ENCODE assay signal across 9 cellular contexts in genomic region chr6:68635412-68635705, GRCh38. TPM values are rescaled to one million over a fixed set of nuclear protein-coding genes. Genes with fewer than 3 reads are reported as not detected.
DNase-seq lines count a peak whose midpoint lies in the region; ATAC-seq, FAIRE-seq and TF ChIP-seq lines count a peak whose summit lies in the region.
"Had no signal": no experiment of that assay in that cellular context is flagged by ENCODE, and none has a peak within 500 bp of the region (broad histone marks: within the 10 kb centered on the region; RNA-seq: fewer than 3 reads in every experiment).

No MANE protein-coding gene starts in this region.

- TF ChIP-seq RAD21 in K562 (CRISPR knock-in tag; conservative IDR thresholded peaks at IDR 0.05 in 1 of 2, IDR thresholded peaks at IDR 0.05 in 1 of 2): no peak

- BruUV-seq in K562 (replicated peaks; lab: Mats Ljungman, UMichigan): TSS peak; percentile 72

- peaks cover 47% of the 10 kb centered on the region for H3K79me2 ChIP-seq in K562 (ENCODE audit: control insufficient read depth, insufficient read depth, low read length)

- H3K27ac Mint-ChIP-seq in CD4-positive, CD25-positive, alpha-beta regulatory T cell: peak overlapping the region in 1 of 3 donors; percentile 52

- no peaks in the 10 kb centered on the region for H3K36me3 Mint-ChIP-seq in CD4-positive, CD25-positive, alpha-beta regulatory T cell

- H3K4me3 Mint-ChIP-seq in CD4-positive, CD25-positive, alpha-beta regulatory T cell: peak overlapping the region in 3 of 4 donors; percentile 50 to 90 (median 63)

- peak; percentile 64 for TF ChIP-seq POLR2A in K562 (conservative IDR thresholded peaks at IDR 0.05)

- CTCF ChIA-PET in K562 (lab: Yijun Ruan, JAX; ENCODE audit: low intra/inter-chr PET ratio): interaction anchor here (0.7 to 1.4 kb wide), 3 partner anchors 291 to 1454 kb away, joined by 5 to 8 read pairs (median 5); no protein-coding TSS in a partner anchor
- CTCF ChIA-PET in GM10248 (lab: Yijun Ruan, JAX): interaction anchor here (0.9 to 1.8 kb wide), 5 partner anchors 9 to 1473 kb away, joined by 3 to 6 read pairs (median 5); no protein-coding TSS in a partner anchor

- H3K9me3 ChIP-seq in CD4-positive, CD25-positive, alpha-beta regulatory T cell (ENCODE audit: control insufficient read depth in 2 of 2, low read length in 2 of 2): no peaks in the 10 kb centered on the region
- H3K9me3 ChIP-seq in K562 (replicated peaks; ENCODE audit: control insufficient read depth, insufficient read depth, low read depth, low read length) (no peaks in the 10 kb centered on the region), muscle layer of duodenum (ENCODE audit: control insufficient read depth in 1 of 2, low read length in 2 of 2) (no peaks in the 10 kb centered on the region)

- ATAC-seq in CD4-positive, CD25-positive, alpha-beta regulatory T cell (ENCODE audit: low read depth in 2 of 2): no peak
- peak; percentile 4 for ATAC-seq in HG02678 (IDR thresholded peaks at IDR 0.05; ENCODE audit: unreplicated experiment)
- peak; percentile 2 for ATAC-seq in K562

- H3K27me3 Mint-ChIP-seq in CD4-positive, CD25-positive, alpha-beta regulatory T cell: peaks cover 56% of the 10 kb centered on the region

- FAIRE-seq in K562 (lab: Jason Lieb, UNC): no peak
- FAIRE-seq: islet of Langerhans had no signal

- intact Hi-C loops in K562 (cut with micrococcal nuclease): loop anchor here (1.0 to 5.0 kb wide), 4 partner anchors 59 to 1708 kb away; no protein-coding TSS in a partner anchor

- in situ Hi-C loops in K562 (cut with MboI): loop anchor here (5.0 to 25.0 kb wide), 4 partner anchors 142 to 1711 kb away; no protein-coding TSS in a partner anchor

- H3K9me1 ChIP-seq in K562 (ENCODE audit: control insufficient read depth, insufficient read depth, low read length): no peaks in the 10 kb centered on the region

- WGBS in K562 (ENCODE audit: insufficient coverage, low coverage, missing lambda C conversion rate): 0% methylated on average over 11 of the region's 15 CpGs

- no peak for TF ChIP-seq CTCF in K562 (IDR thresholded peaks at IDR 0.05 in 2 of 3, conservative IDR thresholded peaks at IDR 0.05 in 1 of 3; ENCODE audit: insufficient read depth in 2 of 3, low read depth in 1 of 3, low read length in 3 of 3)
- no peak for TF ChIP-seq CTCF in GM10248 (IDR thresholded peaks at IDR 0.05; ENCODE audit: control extremely low read depth, extremely low read depth, low read depth, missing control alignments)

- H4K20me1 ChIP-seq in K562 (replicated peaks; ENCODE audit: control insufficient read depth, insufficient read depth, low read length): no peaks in the 10 kb centered on the region

- TF ChIP-seq EP300 in K562 (IDR thresholded peaks at IDR 0.05; ENCODE audit: low read length): no peak

- H3K9me3 Mint-ChIP-seq in CD4-positive, CD25-positive, alpha-beta regulatory T cell: peaks cover 0 to 7% (median 0%) of the 10 kb centered on the region in 7 donors

- H3K4me2 ChIP-seq in K562 (ENCODE audit: insufficient read depth, low read length): peak overlapping the region; percentile 90

- peak overlapping the region; percentile 70 to 93 for H3K9ac ChIP-seq in K562 (ENCODE audit: insufficient read depth in 1 of 2, low read depth in 2 of 2, low read length in 2 of 2)

- POLR2A ChIA-PET in K562 (lab: Yijun Ruan, JAX): interaction anchor here (0.6 to 1.3 kb wide), 8 partner anchors 10 to 309 kb away, joined by 3 to 9 read pairs (median 3); no protein-coding TSS in a partner anchor
- POLR2A ChIA-PET in GM10248 (lab: Yijun Ruan, JAX): no interaction called here

- peak overlapping the region; percentile 96 for H2AFZ ChIP-seq in K562 (ENCODE audit: low read depth, low read length)

- no peak overlapping the region for H3K27ac ChIP-seq in CD4-positive, CD25-positive, alpha-beta regulatory T cell (ENCODE audit: insufficient read depth, low read length, poor library complexity, severe bottlenecking)
- peak overlapping the region; percentile 72 for H3K27ac ChIP-seq in K562 (ENCODE audit: extremely low read depth, low read depth, low read length)
- peak overlapping the region; percentile 65 for H3K27ac ChIP-seq in muscle layer of duodenum (ENCODE audit: low read length)

- H3K36me3 ChIP-seq in CD4-positive, CD25-positive, alpha-beta regulatory T cell (ENCODE audit: control insufficient read depth, insufficient read depth, low read length): no peaks in the 10 kb centered on the region
- no peaks in the 10 kb centered on the region; the same call in 2 of the 3 replicates for H3K36me3 ChIP-seq in K562 (ENCODE audit: control insufficient read depth, insufficient read depth, low read length)
- H3K36me3 ChIP-seq in muscle layer of duodenum (ENCODE audit: control insufficient read depth in 1 of 2, insufficient read depth in 2 of 2, low read length in 2 of 2): no peaks in the 10 kb centered on the region

- H3K27me3 ChIP-seq in CD4-positive, CD25-positive, alpha-beta regulatory T cell (ENCODE audit: control insufficient read depth, insufficient read depth, low read length): peaks cover 22% of the 10 kb centered on the region
- H3K27me3 ChIP-seq in K562 (ENCODE audit: control insufficient read depth in 2 of 2, insufficient read depth in 2 of 2, low read length in 2 of 2) (no peaks in the 10 kb centered on the region; a peak in 1 of 5 replicates), muscle layer of duodenum (ENCODE audit: low read depth, low read length) (no peaks in the 10 kb centered on the region)

- H3K4me1 ChIP-seq in CD4-positive, CD25-positive, alpha-beta regulatory T cell (ENCODE audit: control insufficient read depth, insufficient read depth, low read length, poor library complexity, severe bottlenecking): peaks cover 3% of the 10 kb centered on the region
- H3K4me1 ChIP-seq in K562 (replicated peaks in 1 of 2; ENCODE audit: control insufficient read depth in 2 of 2, insufficient read depth in 2 of 2, low read length in 2 of 2) (peaks cover 6 to 28% of the 10 kb centered on the region in 2 experiments; a peak in 4 of 5 replicates), muscle layer of duodenum (ENCODE audit: control insufficient read depth in 1 of 2, insufficient read depth in 2 of 2, low read length in 2 of 2) (peaks cover 0 to 5% of the 10 kb centered on the region in 2 donors)

- H3K4me3 ChIP-seq in CD4-positive, CD25-positive, alpha-beta regulatory T cell (ENCODE audit: low read depth, low read length): no peak overlapping the region
- H3K4me3 ChIP-seq in K562: peak overlapping the region; percentile 81
- peak overlapping the region; percentile 77 to 89 for H3K4me3 ChIP-seq in muscle layer of duodenum (ENCODE audit: low read depth in 1 of 2, low read length in 2 of 2)

- peaks cover 0 to 23% (median 14%) of the 10 kb centered on the region in 4 donors for H3K4me1 Mint-ChIP-seq in CD4-positive, CD25-positive, alpha-beta regulatory T cell

- DNase-seq in CD4-positive, CD25-positive, alpha-beta regulatory T cell: no peak
- DNase-seq in K562 (ENCODE audit: extremely low read depth in 1 of 4, low spot score in 3 of 4): no peak
- DNase-seq in GM10248 (ENCODE audit: extremely low spot score): no peak
- DNase-seq in NCI-H526 (lab: John Stamatoyannopoulos, UW): no peak
- DNase-seq in SKM-1 (lab: John Stamatoyannopoulos, UW; ENCODE audit: unreplicated experiment): no peak
- no peak for DNase-seq in activated CD4-positive, CD25-positive, alpha-beta regulatory T cell treated with anti-CD3 and anti-CD28 coated beads, Interleukin-2, amount 50 U/mL, for 72 hours

TF ChIP-seq in K562, 482 proteins besides CTCF, POLR2A, EP300 and RAD21 (continues in another document):
- TF ChIP-seq TBP (optimal IDR thresholded peaks at IDR 0.05; ENCODE audit: low read depth, low read length) (peak; percentile 5), ZNF778 (CRISPR knock-in tag; IDR thresholded peaks at IDR 0.05) (no peak), SMARCE1 (IDR thresholded peaks at IDR 0.05) (peak; percentile 21; the same call in 1 of the 2 replicates), TFAP4 (CRISPR knock-in tag; IDR thresholded peaks at IDR 0.05; ENCODE audit: borderline replicate concordance) (0 out of 2 replicates have a peak, but pooled peaks have one; percentile 11), SMARCA4 (IDR thresholded peaks at IDR 0.05) (0 out of 2 replicates have a peak, but pooled peaks have one; percentile 9), NFXL1 (CRISPR knock-in tag; IDR thresholded peaks at IDR 0.05) (no peak), NONO (IDR thresholded peaks at IDR 0.05; ENCODE audit: low read depth in 2 of 2, low read length in 1 of 2) (no peak), SOX6 (IDR thresholded peaks at IDR 0.05) (no peak)

RNA-seq across cellular contexts. Expression of gene ADGRB3, which starts 0.3 kb away (rescaled TPM):
- not detected for total RNA-seq in CD4-positive, CD25-positive, alpha-beta regulatory T cell
- polyA plus RNA-seq in CD4-positive, CD25-positive, alpha-beta regulatory T cell: not detected
- total RNA-seq in K562 (2011; cell fraction: chromatin; rRNA removed; ENCODE audit: low replicate concordance): 3.8 and 10.6 TPM in 2 replicates
- total RNA-seq in K562 (2011; cell fraction: nucleolus; rRNA removed): 2.0 and 3.2 TPM in 2 replicates
- 5.1 and 6.3 TPM in 2 replicates for total RNA-seq in K562 (2011; cell fraction: nucleoplasm; rRNA removed)
- total RNA-seq in K562 (2014; rRNA removed) (3.1 and 3.3 TPM in 2 replicates), K562 (2014; rRNA removed; fragmentation: Illumina TruSeq; extraction: Trizol) (4.9 and 5.1 TPM in 2 replicates), K562 (2015; rRNA removed; fragmentation: Illumina TruSeq; extraction: Trizol) (7.4 and 7.8 TPM in 2 replicates), K562 (2021) (3.9 and 4.7 TPM in 2 replicates)
- polyA plus RNA-seq in K562 (2011; rRNA removed) (0.99 and 2.1 TPM in 2 replicates), K562 (2014; fragmentation: Illumina TruSeq; extraction: Trizol) (2.2 and 2.4 TPM in 2 replicates), K562 (2014; fragmentation: Nextera tagmentation; extraction: Ambion mirVana) (1 to 10 TPM in 1 of 2 experiments, under 1 TPM in 1; 0.90 to 1.5 TPM), K562 (2014; rRNA removed) (1.7 and 1.8 TPM in 2 replicates)
- polyA plus RNA-seq in K562 (2011; cell fraction: cytosol; rRNA removed): 0.55 and 2.4 TPM in 2 replicates
- polyA plus RNA-seq in K562 (2011; cell fraction: nucleus; rRNA removed): 2.6 and 4.9 TPM in 2 replicates
- polyA plus RNA-seq in K562 (2012): 2.1 and 2.2 TPM in 2 replicates
- polyA minus RNA-seq in K562 (2011; rRNA and poly(A)+ RNA removed): 5.0 and 10.2 TPM in 2 replicates
- polyA minus RNA-seq in K562 (2011; cell fraction: cytosol; rRNA and poly(A)+ RNA removed): 0.76 and 2.3 TPM in 2 replicates
- 9.6 and 23.1 TPM in 2 replicates for polyA minus RNA-seq in K562 (2011; cell fraction: nucleus; rRNA and poly(A)+ RNA removed)

Comparison
In these comparisons a context has a peak if more than half of its experiments do, and no peak if none do; other contexts are left out.
1. ATAC-seq: peak in HG02678 (single experiment) and K562 (single experiment); none in CD4-positive, CD25-positive, alpha-beta regulatory T cell (0 of 2).